Comparison of ENCODE assay signal across 8 cellular contexts in the genomic region with DNA sequence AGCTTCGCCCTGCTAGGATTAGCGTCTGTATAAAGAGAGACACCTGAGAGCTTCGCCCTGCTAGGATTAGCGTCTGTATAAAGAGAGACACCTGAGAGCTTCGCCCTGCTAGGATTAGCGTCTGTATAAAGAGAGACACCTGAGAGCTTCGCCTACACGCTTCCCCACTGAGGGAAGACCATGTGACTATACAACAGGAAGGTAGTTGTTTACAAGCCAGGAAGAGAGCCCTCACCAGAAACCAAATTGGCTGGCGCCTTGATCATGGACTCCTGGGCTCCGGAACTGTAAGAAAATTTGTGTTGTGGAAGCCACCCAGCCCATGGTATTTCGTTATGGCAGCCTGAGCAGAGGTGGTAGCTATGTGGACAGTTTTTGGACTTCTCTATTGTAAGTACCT.
DNase-seq lines count a peak whose midpoint lies in the region; ATAC-seq, FAIRE-seq and TF ChIP-seq lines count a peak whose summit lies in the region.
"Not testable (repeated sequence)": the region's sequence is repeated elsewhere in the genome, so short reads cannot be mapped to it uniquely, and the experiment has no call there.

No MANE protein-coding gene starts in this region.

- not testable (repeated sequence) for TF ChIP-seq CTCF in A549 (IDR thresholded peaks at IDR 0.05); esophagus muscularis mucosa (IDR thresholded peaks at IDR 0.05)

- peak overlapping the region; percentile 31 for H3K4me2 ChIP-seq in A549

- POLR2A ChIA-PET in A549 (lab: Yijun Ruan, JAX): not testable (repeated sequence)

- not testable (repeated sequence) for TF ChIP-seq EP300 in A549 (IDR thresholded peaks at IDR 0.05); esophagus muscularis mucosa (IDR thresholded peaks at IDR 0.05)

- intact Hi-C loops in esophagus muscularis mucosa (cut with DNase I): not testable (repeated sequence)

- H3K4me1 ChIP-seq in A549, esophagus muscularis mucosa: not testable (repeated sequence)
- H3K4me1 ChIP-seq in HUES48 (ENCODE audit: control insufficient read depth, insufficient read depth, low read length) (peaks cover 34% of the 10 kb centered on the region), iPS-20b (ENCODE audit: insufficient read depth, low read length) (peaks cover 19% of the 10 kb centered on the region)

- DNase-seq in A549 (ENCODE audit: low read depth in 1 of 2, low spot score in 1 of 2): not testable (repeated sequence)
- DNase-seq in DMS53 (lab: John Stamatoyannopoulos, UW) (peak; percentile 98), NCI-H2029 (lab: John Stamatoyannopoulos, UW) (peak; percentile 88), NCI-H2171 treated with DMSO at 0.1 percent for 48 hours (lab: John Stamatoyannopoulos, UW) (peak; percentile 12), NCI-H748 treated with DMSO at 0.1 percent for 48 hours (lab: John Stamatoyannopoulos, UW) (peak; percentile 30), esophagus muscularis mucosa (ENCODE audit: extremely low spot score) (peak; percentile 37)

- not testable (repeated sequence) for H3K9me3 ChIP-seq in A549; HUES48 (ENCODE audit: control insufficient read depth, insufficient read depth, low read length); esophagus muscularis mucosa; iPS-20b (ENCODE audit: insufficient read depth, low read depth, low read length)

- not testable (repeated sequence) for FAIRE-seq in A549 (lab: Jason Lieb, UNC)

- 84% methylated on average over 11 of the region's 11 CpGs for WGBS in A549 (ENCODE audit: missing lambda C conversion rate)
- WGBS in esophagus muscularis mucosa: 84% methylated on average over 9 of the region's 11 CpGs

- TF ChIP-seq RAD21 in A549 (conservative IDR thresholded peaks at IDR 0.05 in 1 of 2, IDR thresholded peaks at IDR 0.05 in 1 of 2): not testable (repeated sequence)

- not testable (repeated sequence) for H3K27ac ChIP-seq in A549; esophagus muscularis mucosa (replicated peaks in 1 of 4); iPS-20b (ENCODE audit: low read length)
- peak overlapping the region; percentile 77 for H3K27ac ChIP-seq in HUES48 (ENCODE audit: low read depth, low read length)

- not testable (repeated sequence) for H3K27me3 ChIP-seq in HUES48 (ENCODE audit: control insufficient read depth, insufficient read depth, low read length); esophagus muscularis mucosa; iPS-20b (ENCODE audit: insufficient read depth, low read length)

- ATAC-seq in A549: not testable (repeated sequence)

- not testable (repeated sequence) for TF ChIP-seq POLR2A in A549 (IDR thresholded peaks at IDR 0.05; ENCODE audit: low read length); esophagus muscularis mucosa (IDR thresholded peaks at IDR 0.05; ENCODE audit: low read depth)

- CTCF ChIA-PET in A549 (lab: Yijun Ruan, JAX): interaction anchor here (2.1 kb wide), 1 partner anchor 13 kb away, joined by 5 read pairs; no protein-coding TSS in a partner anchor

- not testable (repeated sequence) for H3K4me3 ChIP-seq in A549, esophagus muscularis mucosa
- H3K4me3 ChIP-seq in HUES48 (ENCODE audit: low read depth, low read length) (peak overlapping the region; percentile 6), iPS-20b (ENCODE audit: low read length) (peak overlapping the region; percentile 18; the same call in 1 of the 2 replicates)

- H3K36me3 ChIP-seq in HUES48 (ENCODE audit: control insufficient read depth, insufficient read depth, low read length); esophagus muscularis mucosa; iPS-20b (ENCODE audit: insufficient read depth, low read depth, low read length): not testable (repeated sequence)

- not testable (repeated sequence) for H3K9ac ChIP-seq in HUES48 (ENCODE audit: low read depth, low read length); iPS-20b (ENCODE audit: low read depth, low read length)
